In the genomic region with DNA sequence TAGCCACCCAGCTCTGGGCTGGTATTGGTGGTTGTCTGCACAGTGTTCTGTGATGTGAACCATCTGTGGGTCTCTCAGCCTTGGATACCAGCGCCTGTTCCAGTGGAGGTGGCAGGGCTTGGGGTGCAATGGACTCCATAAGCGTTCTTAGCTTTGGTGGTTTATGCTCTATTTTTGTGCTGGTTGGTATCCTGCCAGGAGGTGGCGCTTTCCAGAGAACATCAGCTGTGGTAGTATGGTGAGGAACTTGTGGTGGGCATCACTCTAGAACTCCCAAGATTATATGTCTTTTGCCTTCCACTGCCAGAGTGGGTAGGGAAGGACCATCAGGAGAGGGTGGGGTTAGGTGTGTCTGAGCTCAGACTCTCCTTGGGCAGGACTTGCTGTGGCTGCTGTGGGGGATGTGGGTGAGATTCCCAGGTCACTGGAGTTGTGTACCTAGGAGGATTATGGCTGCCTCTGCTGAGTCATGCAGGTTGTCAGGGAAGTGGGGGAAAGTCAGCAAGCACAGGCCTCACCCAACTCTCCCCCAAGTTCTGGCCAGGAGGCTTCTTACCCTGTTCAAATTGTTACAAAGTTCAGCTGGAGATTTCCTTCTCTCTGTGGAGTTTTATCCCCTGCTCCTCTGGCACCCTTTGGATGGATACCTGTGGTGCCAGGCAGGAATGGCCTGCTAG, we compare ENCODE assay signal across 18 cellular contexts. TPM values are rescaled to one million over a fixed set of nuclear protein-coding genes. Genes with fewer than 3 reads are reported as not detected.
DNase-seq lines count a peak whose midpoint lies in the region; TF ChIP-seq lines count a peak whose summit lies in the region.
"Had no signal": no experiment of that assay in that cellular context is flagged by ENCODE, and none has a peak within 500 bp of the region (broad histone marks: within the 10 kb centered on the region; RNA-seq: fewer than 3 reads in every experiment).

No MANE protein-coding gene starts in this region.

- H2BK120ac ChIP-seq in neuronal stem cell (ENCODE audit: low read depth, low read length), result no peak overlapping the region

- intact Hi-C loops in sigmoid colon (cut with DNase I), result no loop called here

- H3K79me1 ChIP-seq in neuronal stem cell (ENCODE audit: low read depth, low read length), result no peaks in the 10 kb centered on the region

- no peaks in the 10 kb centered on the region for H3K4me1 ChIP-seq in OCI-LY1 (ENCODE audit: insufficient read depth, low read length, severe bottlenecking)
- H3K4me1 ChIP-seq in sigmoid colon, result no peaks in the 10 kb centered on the region
- H3K4me1 ChIP-seq in neuronal stem cell (ENCODE audit: control insufficient read depth in 2 of 2, insufficient read depth in 1 of 2, low read depth in 1 of 2, low read length in 2 of 2), result no peaks in the 10 kb centered on the region
- H3K4me1 ChIP-seq: heart left ventricle, left ventricle myocardium inferior had no signal

- no peak overlapping the region for H2AK5ac ChIP-seq in neuronal stem cell (ENCODE audit: low read depth, low read length)

- H2AFZ ChIP-seq in OCI-LY1 (ENCODE audit: low read length), result no peak overlapping the region
- H2AFZ ChIP-seq in neuronal stem cell (ENCODE audit: low read length), result no peak overlapping the region

- no peaks in the 10 kb centered on the region for H3K36me3 ChIP-seq in OCI-LY1 (ENCODE audit: insufficient read depth, low read length)
- no peaks in the 10 kb centered on the region for H3K36me3 ChIP-seq in sigmoid colon
- no peaks in the 10 kb centered on the region for H3K36me3 ChIP-seq in neuronal stem cell (replicated peaks in 1 of 2; ENCODE audit: control insufficient read depth in 2 of 2, insufficient read depth in 2 of 2, low read length in 2 of 2)
- H3K36me3 ChIP-seq: heart left ventricle, left ventricle myocardium inferior had no signal

- H2BK5ac ChIP-seq in neuronal stem cell (ENCODE audit: low read length), result no peak overlapping the region

- no peak overlapping the region for H3K4ac ChIP-seq in neuronal stem cell (ENCODE audit: low read length)

- H3K9ac ChIP-seq in OCI-LY1 (ENCODE audit: low read length) (no peak overlapping the region), neuronal stem cell (ENCODE audit: low read depth, low read length, poor library complexity) (no peak overlapping the region)

- WGBS in sigmoid colon, 2 donors, result 75 to 77% methylated on average over 3 of the region's 3 CpGs
- WGBS in neuronal stem cell (ENCODE audit: extremely low coverage in 2 of 2, insufficient read length in 2 of 2, insufficient replicate concordance in 1 of 2), 2 donors, result no CpG with 5 or more reads among the region's 3 CpGs

- H4K20me1 ChIP-seq in OCI-LY1 (ENCODE audit: insufficient read depth, low read length), result no peaks in the 10 kb centered on the region

- H3K9me3 ChIP-seq in OCI-LY1 (ENCODE audit: low read length) (no peaks in the 10 kb centered on the region), sigmoid colon (peaks cover 0 to 3% (median 0%) of the 10 kb centered on the region in 4 donors), neuronal stem cell (replicated peaks in 1 of 2; ENCODE audit: control insufficient read depth in 2 of 2, insufficient read depth in 1 of 2, low read depth in 1 of 2, low read length in 2 of 2) (no peaks in the 10 kb centered on the region)

- H3K23ac ChIP-seq in neuronal stem cell (ENCODE audit: low read depth, low read length, poor library complexity), result no peak overlapping the region

- H3F3A ChIP-seq in OCI-LY1 (ENCODE audit: insufficient read depth, low read length), result no peaks in the 10 kb centered on the region

- peak; percentile 41 for TF ChIP-seq CTCF in C4-2B (conservative IDR thresholded peaks at IDR 0.05)
- peak; percentile 10 for TF ChIP-seq CTCF in GM12865 (IDR thresholded peaks at IDR 0.05; ENCODE audit: insufficient read depth, low read depth, low read length, missing control alignments)
- peak; percentile 45; the same call in 1 of the 2 replicates for TF ChIP-seq CTCF in OCI-LY1 (IDR thresholded peaks at IDR 0.05; ENCODE audit: low read length)
- peak; percentile 20 for TF ChIP-seq CTCF in fibroblast of mammary gland (conservative IDR thresholded peaks at IDR 0.05; ENCODE audit: control insufficient read depth, insufficient read depth, low read depth, low read length)
- no peak for TF ChIP-seq CTCF in sigmoid colon (IDR thresholded peaks at IDR 0.05)

- no peak overlapping the region for H3K27ac ChIP-seq in C4-2B
- no peak overlapping the region for H3K27ac ChIP-seq in OCI-LY1 (ENCODE audit: low read depth, low read length, poor library complexity, severe bottlenecking)
- no peak overlapping the region for H3K27ac ChIP-seq in sigmoid colon
- no peak overlapping the region for H3K27ac ChIP-seq in neuronal stem cell (replicated peaks; ENCODE audit: low read length)
- H3K27ac ChIP-seq: heart left ventricle, left ventricle myocardium inferior had no signal

- no peak overlapping the region for H4K8ac ChIP-seq in neuronal stem cell (ENCODE audit: low read depth, low read length)

- no peak for DNase-seq in GM12865 (ENCODE audit: low read depth)
- DNase-seq in fibroblast of mammary gland (ENCODE audit: low read depth), result no peak
- no peak for DNase-seq in sigmoid colon
- no peak for DNase-seq in neuronal stem cell (ENCODE audit: low spot score)
- DNase-seq in stimulated activated CD4-positive, alpha-beta T cell treated with anti-CD3 and anti-CD28 coated beads, Interleukin-2, amount 100 ng/mL, for 48 hours, result no peak
- DNase-seq: activated naive CD4-positive, alpha-beta T cell treated with Interleukin-2 at 50 U/mL for 16 hours; caudate nucleus; CD8-positive, alpha-beta T cell; heart left ventricle; left ventricle myocardium inferior; naive thymus-derived CD4-positive, alpha-beta T cell; NCI-H1105 treated with DMSO at 0.1 percent for 48 hours; NCI-H446 treated with DMSO at 0.1 percent for 48 hours; RPMI8226; T1000 had no signal

- H3K4me3 ChIP-seq in GM12865 (ENCODE audit: low read depth, low read length), result no peak overlapping the region
- no peak overlapping the region for H3K4me3 ChIP-seq in OCI-LY1 (ENCODE audit: low read depth, low read length, poor library complexity, severe bottlenecking)
- H3K4me3 ChIP-seq in fibroblast of mammary gland (ENCODE audit: control insufficient read depth, low read depth, low read length), result no peak overlapping the region
- H3K4me3 ChIP-seq in sigmoid colon, result no peak overlapping the region
- H3K4me3 ChIP-seq in neuronal stem cell (ENCODE audit: low read length in 2 of 2), result no peak overlapping the region
- H3K4me3 ChIP-seq: heart left ventricle, left ventricle myocardium inferior had no signal

- no peak for TF ChIP-seq EP300 in sigmoid colon (IDR thresholded peaks at IDR 0.05)

- no peak overlapping the region for H2BK15ac ChIP-seq in neuronal stem cell (ENCODE audit: low read length)

- TF ChIP-seq POLR2A in sigmoid colon (IDR thresholded peaks at IDR 0.05), result no peak

- H3K9me2 ChIP-seq in OCI-LY1 (ENCODE audit: low read depth, low read length), result no peaks in the 10 kb centered on the region

- no peak overlapping the region for H3K18ac ChIP-seq in neuronal stem cell (ENCODE audit: low read length)

- no peaks in the 10 kb centered on the region for H3K79me2 ChIP-seq in OCI-LY1 (ENCODE audit: insufficient read depth, low read length)

- H3K27me3 ChIP-seq in OCI-LY1 (ENCODE audit: insufficient read depth, low read length) (no peaks in the 10 kb centered on the region), sigmoid colon (no peaks in the 10 kb centered on the region), neuronal stem cell (ENCODE audit: control insufficient read depth in 3 of 3, insufficient read depth in 3 of 3, low read depth in 1 of 3, low read length in 3 of 3) (peaks cover 0 to 4% (median 0%) of the 10 kb centered on the region in 3 experiments)

- H3K4me2 ChIP-seq in OCI-LY1 (ENCODE audit: low read length) (no peak overlapping the region), neuronal stem cell (ENCODE audit: insufficient read depth, low read length, poor library complexity, severe bottlenecking) (no peak overlapping the region)

- no peak overlapping the region for H2BK12ac ChIP-seq in neuronal stem cell (ENCODE audit: low read length)

- no peak overlapping the region for H4K91ac ChIP-seq in neuronal stem cell (ENCODE audit: low read depth, low read length, poor library complexity)

- H3K14ac ChIP-seq in neuronal stem cell (ENCODE audit: low read length), result no peak overlapping the region

RNA-seq across cellular contexts. Expression of a gene that starts 47.2 kb away (rescaled TPM):
- total RNA-seq in sigmoid colon, result not detected
- not detected for polyA plus RNA-seq in sigmoid colon
- not detected for polyA plus RNA-seq in neuronal stem cell (2013, experiment 1 of 2)
- polyA plus RNA-seq in neuronal stem cell (2013, experiment 2 of 2), result not detected
- total RNA-seq: CD8-positive, alpha-beta T cell; left ventricle myocardium inferior; skeletal muscle tissue had no signal
- polyA plus RNA-seq: heart left ventricle; naive thymus-derived CD4-positive, alpha-beta T cell had no signal

Comparison
In these comparisons a context has a peak if more than half of its experiments do, and no peak if none do; other contexts are left out.
1. CTCF ChIP-seq: peak in C4-2B (single experiment), GM12865 (single experiment), OCI-LY1 (single experiment) and fibroblast of mammary gland (single experiment); none in sigmoid colon (0 of 4).